Comparison of ENCODE assay signal across 1 cellular context in genomic region chr4:40200881-40201797, GRCh38.
TF ChIP-seq lines count a peak whose summit lies in the region.

No MANE protein-coding gene starts in this region.

TF ChIP-seq in K562, 482 proteins besides CTCF, POLR2A, EP300 and RAD21 (continued from another document and continues in another):
- TF ChIP-seq XRCC4 (IDR thresholded peaks at IDR 0.05; ENCODE audit: extremely low read depth, insufficient read depth, insufficient read length) = no peak
- no peak for TF ChIP-seq FOXM1 (IDR thresholded peaks at IDR 0.05; ENCODE audit: low read depth)
- no peak for TF ChIP-seq FOXM1 (CRISPR knock-in tag; IDR thresholded peaks at IDR 0.05; ENCODE audit: low read depth)
- TF ChIP-seq HDAC6 (IDR thresholded peaks at IDR 0.05; ENCODE audit: low read depth, low read length) = no peak
- peak; percentile 82 for TF ChIP-seq ARID1B (IDR thresholded peaks at IDR 0.05)
- no peak for TF ChIP-seq ZNF57 (CRISPR knock-in tag; IDR thresholded peaks at IDR 0.05)
- no peak for TF ChIP-seq CAMTA2 (CRISPR knock-in tag; conservative IDR thresholded peaks at IDR 0.05)
- TF ChIP-seq BCL6 (CRISPR knock-in tag; IDR thresholded peaks at IDR 0.05) = no peak
- no peak for TF ChIP-seq FOXP1 (CRISPR knock-in tag; IDR thresholded peaks at IDR 0.05)
- no peak for TF ChIP-seq HNRNPK (IDR thresholded peaks at IDR 0.05; ENCODE audit: low read depth, low read length, poor library complexity, severe bottlenecking)
- no peak for TF ChIP-seq PREB (CRISPR knock-in tag; IDR thresholded peaks at IDR 0.05)
- TF ChIP-seq NFRKB (IDR thresholded peaks at IDR 0.05; ENCODE audit: low read depth) = peak; percentile 17
- TF ChIP-seq ZBTB34 (CRISPR knock-in tag; IDR thresholded peaks at IDR 0.05) = no peak
- no peak for TF ChIP-seq CBX3 (IDR thresholded peaks at IDR 0.05; ENCODE audit: borderline replicate concordance in 1 of 2, low read length in 2 of 2)
- TF ChIP-seq NFIX (CRISPR knock-in tag; IDR thresholded peaks at IDR 0.05; ENCODE audit: low read depth) = no peak
- no peak for TF ChIP-seq DACH1 (IDR thresholded peaks at IDR 0.05; ENCODE audit: partially characterized antibody)
- 0 out of 2 replicates have a peak, but pooled peaks have one; percentile 56 for TF ChIP-seq GATAD2B (IDR thresholded peaks at IDR 0.05; ENCODE audit: borderline replicate concordance)
- peak; percentile 32; the same call in 1 of the 2 replicates for TF ChIP-seq CBFA2T2 (conservative IDR thresholded peaks at IDR 0.05)
- TF ChIP-seq L3MBTL2 (IDR thresholded peaks at IDR 0.05) = 0 out of 2 replicates have a peak, but pooled peaks have one; percentile 8
- TF ChIP-seq TEAD4 (IDR thresholded peaks at IDR 0.05; ENCODE audit: low read length) = peak; percentile 59; the same call in 1 of the 2 replicates
- no peak for TF ChIP-seq TEAD4 (CRISPR knock-in tag; IDR thresholded peaks at IDR 0.05; ENCODE audit: borderline replicate concordance)
- no peak for TF ChIP-seq E2F5 (CRISPR knock-in tag; IDR thresholded peaks at IDR 0.05)
- TF ChIP-seq HDAC8 (tag; IDR thresholded peaks at IDR 0.05) = no peak
- no peak for TF ChIP-seq FOXP4 (CRISPR knock-in tag; IDR thresholded peaks at IDR 0.05; ENCODE audit: borderline replicate concordance)
- no peak for TF ChIP-seq SP1 (CRISPR knock-in tag; IDR thresholded peaks at IDR 0.05)
- TF ChIP-seq ZNF280A (IDR thresholded peaks at IDR 0.05; ENCODE audit: low read depth, partially characterized antibody) = no peak
- TF ChIP-seq ARNT (IDR thresholded peaks at IDR 0.05) = no peak
- no peak for TF ChIP-seq ZNF655 (CRISPR knock-in tag; IDR thresholded peaks at IDR 0.05)
- no peak for TF ChIP-seq HMG20B (CRISPR knock-in tag; IDR thresholded peaks at IDR 0.05)
- TF ChIP-seq DIDO1 (tag; IDR thresholded peaks at IDR 0.05; ENCODE audit: low read depth) = no peak
- no peak for TF ChIP-seq POLR3A (IDR thresholded peaks at IDR 0.05; ENCODE audit: borderline replicate concordance, extremely low read depth, insufficient read depth, insufficient read length)
- TF ChIP-seq THRA (IDR thresholded peaks at IDR 0.05) = no peak
- no peak for TF ChIP-seq TEAD2 (tag; IDR thresholded peaks at IDR 0.05)
- no peak for TF ChIP-seq PCBP2 (IDR thresholded peaks at IDR 0.05; ENCODE audit: low read depth, low read length, poor library complexity, severe bottlenecking)
- no peak for TF ChIP-seq TCF7L2 (IDR thresholded peaks at IDR 0.05; ENCODE audit: low read depth, low read length)
- no peak for TF ChIP-seq KHSRP (IDR thresholded peaks at IDR 0.05)
- no peak for TF ChIP-seq KDM4B (IDR thresholded peaks at IDR 0.05; ENCODE audit: borderline replicate concordance in 2 of 2, low read depth in 1 of 2)
- no peak for TF ChIP-seq ZNF41 (CRISPR knock-in tag; conservative IDR thresholded peaks at IDR 0.05)
- TF ChIP-seq CLOCK (CRISPR knock-in tag; IDR thresholded peaks at IDR 0.05; ENCODE audit: borderline replicate concordance) = no peak
- TF ChIP-seq SMAD4 (CRISPR knock-in tag; conservative IDR thresholded peaks at IDR 0.05) = no peak
- no peak for TF ChIP-seq CEBPZ (IDR thresholded peaks at IDR 0.05; ENCODE audit: borderline replicate concordance, low read depth, low read length)
- no peak for TF ChIP-seq ZKSCAN3 (CRISPR knock-in tag; IDR thresholded peaks at IDR 0.05)
- TF ChIP-seq ZNF76 (CRISPR knock-in tag; IDR thresholded peaks at IDR 0.05; ENCODE audit: borderline replicate concordance) = no peak
- TF ChIP-seq PRDM10 (IDR thresholded peaks at IDR 0.05; ENCODE audit: partially characterized antibody) = peak; percentile 62
- TF ChIP-seq JUN (IDR thresholded peaks at IDR 0.05; ENCODE audit: borderline replicate concordance, low read depth, low read length) = peak; percentile 81
- TF ChIP-seq JUN (CRISPR knock-in tag; IDR thresholded peaks at IDR 0.05; ENCODE audit: borderline replicate concordance) = no peak
- no peak for TF ChIP-seq TRIM24 (IDR thresholded peaks at IDR 0.05)
